ENCODE assay signal across 1 cellular context in the genomic region with DNA sequence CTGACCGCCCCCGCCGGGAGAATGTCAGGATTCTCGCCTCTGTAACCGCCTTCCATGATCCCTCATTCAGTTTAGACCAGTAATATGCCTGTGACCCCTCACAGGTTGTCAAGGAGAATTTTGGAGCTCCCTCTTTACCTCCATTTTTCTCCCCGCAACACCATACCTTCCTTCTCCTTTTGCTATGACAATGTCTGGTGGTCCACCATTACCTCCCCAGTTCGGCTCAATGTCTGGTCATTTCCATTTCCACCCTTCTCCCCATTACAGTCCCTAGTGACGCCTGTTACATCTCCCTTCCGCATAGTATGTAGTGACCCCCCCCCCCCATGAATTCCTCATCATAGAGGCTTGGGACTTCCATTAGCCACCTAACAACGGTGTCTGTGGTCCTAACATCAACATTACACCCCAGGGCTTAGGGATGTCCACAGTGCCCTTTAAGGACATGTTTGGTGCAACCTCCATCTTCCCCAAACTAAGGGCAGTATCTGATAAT.
TF ChIP-seq lines count a peak whose summit lies in the region.

No MANE protein-coding gene starts in this region.

TF ChIP-seq in K562, 482 proteins besides CTCF, POLR2A, EP300 and RAD21 (continues in another document):
- TF ChIP-seq KDM1A (IDR thresholded peaks at IDR 0.05) = no peak
- TF ChIP-seq, protein P1, sequence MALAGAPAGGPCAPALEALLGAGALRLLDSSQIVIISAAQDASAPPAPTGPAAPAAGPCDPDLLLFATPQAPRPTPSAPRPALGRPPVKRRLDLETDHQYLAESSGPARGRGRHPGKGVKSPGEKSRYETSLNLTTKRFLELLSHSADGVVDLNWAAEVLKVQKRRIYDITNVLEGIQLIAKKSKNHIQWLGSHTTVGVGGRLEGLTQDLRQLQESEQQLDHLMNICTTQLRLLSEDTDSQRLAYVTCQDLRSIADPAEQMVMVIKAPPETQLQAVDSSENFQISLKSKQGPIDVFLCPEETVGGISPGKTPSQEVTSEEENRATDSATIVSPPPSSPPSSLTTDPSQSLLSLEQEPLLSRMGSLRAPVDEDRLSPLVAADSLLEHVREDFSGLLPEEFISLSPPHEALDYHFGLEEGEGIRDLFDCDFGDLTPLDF (CRISPR knock-in tag; IDR thresholded peaks at IDR 0.05) = no peak
- no peak; a peak in 1 of 4 replicates for TF ChIP-seq NRF1 (conservative IDR thresholded peaks at IDR 0.05 in 1 of 2, IDR thresholded peaks at IDR 0.05 in 1 of 2)
- no peak for TF ChIP-seq FUS (optimal IDR thresholded peaks at IDR 0.05; ENCODE audit: low read depth, low read length)
- TF ChIP-seq ZC3H4 (CRISPR knock-in tag; IDR thresholded peaks at IDR 0.05; ENCODE audit: borderline replicate concordance) = 0 out of 2 replicates have a peak, but pooled peaks have one; percentile 78
- no peak for TF ChIP-seq ZNF217 (CRISPR knock-in tag; IDR thresholded peaks at IDR 0.05)
- TF ChIP-seq, protein P2, sequence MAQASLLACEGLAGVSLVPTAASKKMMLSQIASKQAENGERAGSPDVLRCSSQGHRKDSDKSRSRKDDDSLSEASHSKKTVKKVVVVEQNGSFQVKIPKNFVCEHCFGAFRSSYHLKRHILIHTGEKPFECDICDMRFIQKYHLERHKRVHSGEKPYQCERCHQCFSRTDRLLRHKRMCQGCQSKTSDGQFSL (CRISPR knock-in tag; IDR thresholded peaks at IDR 0.05) = peak; percentile 75
- TF ChIP-seq, protein P2 (tag; IDR thresholded peaks at IDR 0.05) = peak in 1 of 2 experiments; percentile 58; a peak in 2 of 4 replicates
- no peak for TF ChIP-seq MEIS2 (IDR thresholded peaks at IDR 0.05; ENCODE audit: partially characterized antibody)
- TF ChIP-seq, protein P3, sequence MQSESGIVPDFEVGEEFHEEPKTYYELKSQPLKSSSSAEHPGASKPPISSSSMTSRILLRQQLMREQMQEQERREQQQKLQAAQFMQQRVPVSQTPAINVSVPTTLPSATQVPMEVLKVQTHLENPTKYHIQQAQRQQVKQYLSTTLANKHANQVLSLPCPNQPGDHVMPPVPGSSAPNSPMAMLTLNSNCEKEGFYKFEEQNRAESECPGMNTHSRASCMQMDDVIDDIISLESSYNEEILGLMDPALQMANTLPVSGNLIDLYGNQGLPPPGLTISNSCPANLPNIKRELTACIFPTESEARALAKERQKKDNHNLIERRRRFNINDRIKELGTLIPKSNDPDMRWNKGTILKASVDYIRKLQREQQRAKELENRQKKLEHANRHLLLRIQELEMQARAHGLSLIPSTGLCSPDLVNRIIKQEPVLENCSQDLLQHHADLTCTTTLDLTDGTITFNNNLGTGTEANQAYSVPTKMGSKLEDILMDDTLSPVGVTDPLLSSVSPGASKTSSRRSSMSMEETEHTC (IDR thresholded peaks at IDR 0.05) = no peak
- TF ChIP-seq NR2C1 (IDR thresholded peaks at IDR 0.05) = no peak
- TF ChIP-seq NR2C1 (tag; IDR thresholded peaks at IDR 0.05) = no peak
- TF ChIP-seq RCOR1 (IDR thresholded peaks at IDR 0.05; ENCODE audit: borderline replicate concordance in 1 of 2, low read depth in 2 of 2, low read length in 2 of 2) = no peak
- TF ChIP-seq CREB1 (IDR thresholded peaks at IDR 0.05) = no peak; the same call in 1 of the 2 replicates
- no peak for TF ChIP-seq CREB1 (CRISPR knock-in tag; IDR thresholded peaks at IDR 0.05)
- no peak for TF ChIP-seq TBL1XR1 (IDR thresholded peaks at IDR 0.05; ENCODE audit: low read length in 2 of 2)
- no peak for TF ChIP-seq RBBP5 (IDR thresholded peaks at IDR 0.05; ENCODE audit: borderline replicate concordance, insufficient read depth, low read length, poor library complexity, severe bottlenecking)
- peak; percentile 62 for TF ChIP-seq POLR2H (tag; IDR thresholded peaks at IDR 0.05; ENCODE audit: low read depth)
- no peak for TF ChIP-seq MAZ (CRISPR knock-in tag; conservative IDR thresholded peaks at IDR 0.05 in 1 of 2, IDR thresholded peaks at IDR 0.05 in 1 of 2)
- TF ChIP-seq SRSF7 (optimal IDR thresholded peaks at IDR 0.05; ENCODE audit: low read depth, low read length) = no peak
- no peak for TF ChIP-seq CHD1 (IDR thresholded peaks at IDR 0.05; ENCODE audit: low read length)
- no peak for TF ChIP-seq SAFB (IDR thresholded peaks at IDR 0.05; ENCODE audit: borderline replicate concordance, low read depth, low read length)
- no peak for TF ChIP-seq GTF2A2 (tag; IDR thresholded peaks at IDR 0.05)
- no peak for TF ChIP-seq ZNF778 (CRISPR knock-in tag; IDR thresholded peaks at IDR 0.05)
- TF ChIP-seq BRF1 (IDR thresholded peaks at IDR 0.05; ENCODE audit: borderline replicate concordance, extremely low read depth, insufficient read length) = no peak
- TF ChIP-seq TEAD2 (tag; IDR thresholded peaks at IDR 0.05) = no peak
- TF ChIP-seq FOS (IDR thresholded peaks at IDR 0.05; ENCODE audit: extremely low read depth, insufficient read length) = no peak
- no peak for TF ChIP-seq ZSCAN29 (IDR thresholded peaks at IDR 0.05)
- TF ChIP-seq, protein P4, sequence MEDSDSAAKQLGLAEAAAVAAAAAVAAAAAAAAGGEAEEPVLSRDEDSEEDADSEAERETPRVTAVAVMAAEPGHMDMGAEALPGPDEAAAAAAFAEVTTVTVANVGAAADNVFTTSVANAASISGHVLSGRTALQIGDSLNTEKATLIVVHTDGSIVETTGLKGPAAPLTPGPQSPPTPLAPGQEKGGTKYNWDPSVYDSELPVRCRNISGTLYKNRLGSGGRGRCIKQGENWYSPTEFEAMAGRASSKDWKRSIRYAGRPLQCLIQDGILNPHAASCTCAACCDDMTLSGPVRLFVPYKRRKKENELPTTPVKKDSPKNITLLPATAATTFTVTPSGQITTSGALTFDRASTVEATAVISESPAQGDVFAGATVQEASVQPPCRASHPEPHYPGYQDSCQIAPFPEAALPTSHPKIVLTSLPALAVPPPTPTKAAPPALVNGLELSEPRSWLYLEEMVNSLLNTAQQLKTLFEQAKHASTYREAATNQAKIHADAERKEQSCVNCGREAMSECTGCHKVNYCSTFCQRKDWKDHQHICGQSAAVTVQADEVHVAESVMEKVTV (CRISPR knock-in tag; IDR thresholded peaks at IDR 0.05) = no peak
- no peak for TF ChIP-seq ZNF76 (CRISPR knock-in tag; IDR thresholded peaks at IDR 0.05; ENCODE audit: borderline replicate concordance)
- TF ChIP-seq, protein P5, sequence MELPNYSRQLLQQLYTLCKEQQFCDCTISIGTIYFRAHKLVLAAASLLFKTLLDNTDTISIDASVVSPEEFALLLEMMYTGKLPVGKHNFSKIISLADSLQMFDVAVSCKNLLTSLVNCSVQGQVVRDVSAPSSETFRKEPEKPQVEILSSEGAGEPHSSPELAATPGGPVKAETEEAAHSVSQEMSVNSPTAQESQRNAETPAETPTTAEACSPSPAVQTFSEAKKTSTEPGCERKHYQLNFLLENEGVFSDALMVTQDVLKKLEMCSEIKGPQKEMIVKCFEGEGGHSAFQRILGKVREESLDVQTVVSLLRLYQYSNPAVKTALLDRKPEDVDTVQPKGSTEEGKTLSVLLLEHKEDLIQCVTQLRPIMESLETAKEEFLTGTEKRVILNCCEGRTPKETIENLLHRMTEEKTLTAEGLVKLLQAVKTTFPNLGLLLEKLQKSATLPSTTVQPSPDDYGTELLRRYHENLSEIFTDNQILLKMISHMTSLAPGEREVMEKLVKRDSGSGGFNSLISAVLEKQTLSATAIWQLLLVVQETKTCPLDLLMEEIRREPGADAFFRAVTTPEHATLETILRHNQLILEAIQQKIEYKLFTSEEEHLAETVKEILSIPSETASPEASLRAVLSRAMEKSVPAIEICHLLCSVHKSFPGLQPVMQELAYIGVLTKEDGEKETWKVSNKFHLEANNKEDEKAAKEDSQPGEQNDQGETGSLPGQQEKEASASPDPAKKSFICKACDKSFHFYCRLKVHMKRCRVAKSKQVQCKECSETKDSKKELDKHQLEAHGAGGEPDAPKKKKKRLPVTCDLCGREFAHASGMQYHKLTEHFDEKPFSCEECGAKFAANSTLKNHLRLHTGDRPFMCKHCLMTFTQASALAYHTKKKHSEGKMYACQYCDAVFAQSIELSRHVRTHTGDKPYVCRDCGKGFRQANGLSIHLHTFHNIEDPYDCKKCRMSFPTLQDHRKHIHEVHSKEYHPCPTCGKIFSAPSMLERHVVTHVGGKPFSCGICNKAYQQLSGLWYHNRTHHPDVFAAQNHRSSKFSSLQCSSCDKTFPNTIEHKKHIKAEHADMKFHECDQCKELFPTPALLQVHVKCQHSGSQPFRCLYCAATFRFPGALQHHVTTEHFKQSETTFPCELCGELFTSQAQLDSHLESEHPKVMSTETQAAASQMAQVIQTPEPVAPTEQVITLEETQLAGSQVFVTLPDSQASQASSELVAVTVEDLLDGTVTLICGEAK (IDR thresholded peaks at IDR 0.05) = no peak
- TF ChIP-seq, protein P5 (CRISPR knock-in tag; IDR thresholded peaks at IDR 0.05) = no peak
- no peak for TF ChIP-seq POLR3G (IDR thresholded peaks at IDR 0.05; ENCODE audit: extremely low read depth, insufficient read length, insufficient replicate concordance)
- TF ChIP-seq, protein P6, sequence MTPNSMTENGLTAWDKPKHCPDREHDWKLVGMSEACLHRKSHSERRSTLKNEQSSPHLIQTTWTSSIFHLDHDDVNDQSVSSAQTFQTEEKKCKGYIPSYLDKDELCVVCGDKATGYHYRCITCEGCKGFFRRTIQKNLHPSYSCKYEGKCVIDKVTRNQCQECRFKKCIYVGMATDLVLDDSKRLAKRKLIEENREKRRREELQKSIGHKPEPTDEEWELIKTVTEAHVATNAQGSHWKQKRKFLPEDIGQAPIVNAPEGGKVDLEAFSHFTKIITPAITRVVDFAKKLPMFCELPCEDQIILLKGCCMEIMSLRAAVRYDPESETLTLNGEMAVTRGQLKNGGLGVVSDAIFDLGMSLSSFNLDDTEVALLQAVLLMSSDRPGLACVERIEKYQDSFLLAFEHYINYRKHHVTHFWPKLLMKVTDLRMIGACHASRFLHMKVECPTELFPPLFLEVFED (CRISPR knock-in tag; conservative IDR thresholded peaks at IDR 0.05) = no peak
- 0 out of 4 replicates have a peak, but pooled peaks of 1 of the 2 experiments have one; percentile 33 for TF ChIP-seq ARNT (IDR thresholded peaks at IDR 0.05)
- TF ChIP-seq SOX6 (IDR thresholded peaks at IDR 0.05) = no peak
- TF ChIP-seq SRSF1 (IDR thresholded peaks at IDR 0.05; ENCODE audit: low read depth, low read length) = no peak
- 0 out of 2 replicates have a peak, but pooled peaks have one; percentile 62 for TF ChIP-seq NFRKB (IDR thresholded peaks at IDR 0.05; ENCODE audit: low read depth)
- TF ChIP-seq ZFP1 (CRISPR knock-in tag; IDR thresholded peaks at IDR 0.05) = no peak
- peak; percentile 43 for TF ChIP-seq BRD9 (IDR thresholded peaks at IDR 0.05; ENCODE audit: low read depth, partially characterized antibody)
- TF ChIP-seq YBX1 (IDR thresholded peaks at IDR 0.05) = no peak
- no peak for TF ChIP-seq ZNF133 (CRISPR knock-in tag; IDR thresholded peaks at IDR 0.05)
- TF ChIP-seq NBN (IDR thresholded peaks at IDR 0.05; ENCODE audit: low read depth) = no peak
- peak; percentile 70; the same call in 1 of the 2 replicates for TF ChIP-seq SUPT5H (IDR thresholded peaks at IDR 0.05)
- TF ChIP-seq, protein P7, sequence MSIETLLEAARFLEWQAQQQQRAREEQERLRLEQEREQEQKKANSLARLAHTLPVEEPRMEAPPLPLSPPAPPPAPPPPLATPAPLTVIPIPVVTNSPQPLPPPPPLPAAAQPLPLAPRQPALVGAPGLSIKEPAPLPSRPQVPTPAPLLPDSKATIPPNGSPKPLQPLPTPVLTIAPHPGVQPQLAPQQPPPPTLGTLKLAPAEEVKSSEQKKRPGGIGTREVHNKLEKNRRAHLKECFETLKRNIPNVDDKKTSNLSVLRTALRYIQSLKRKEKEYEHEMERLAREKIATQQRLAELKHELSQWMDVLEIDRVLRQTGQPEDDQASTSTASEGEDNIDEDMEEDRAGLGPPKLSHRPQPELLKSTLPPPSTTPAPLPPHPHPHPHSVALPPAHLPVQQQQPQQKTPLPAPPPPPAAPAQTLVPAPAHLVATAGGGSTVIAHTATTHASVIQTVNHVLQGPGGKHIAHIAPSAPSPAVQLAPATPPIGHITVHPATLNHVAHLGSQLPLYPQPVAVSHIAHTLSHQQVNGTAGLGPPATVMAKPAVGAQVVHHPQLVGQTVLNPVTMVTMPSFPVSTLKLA (conservative IDR thresholded peaks at IDR 0.05) = no peak
- no peak for TF ChIP-seq ZNF282 (CRISPR knock-in tag; IDR thresholded peaks at IDR 0.05)
- TF ChIP-seq, protein P8, sequence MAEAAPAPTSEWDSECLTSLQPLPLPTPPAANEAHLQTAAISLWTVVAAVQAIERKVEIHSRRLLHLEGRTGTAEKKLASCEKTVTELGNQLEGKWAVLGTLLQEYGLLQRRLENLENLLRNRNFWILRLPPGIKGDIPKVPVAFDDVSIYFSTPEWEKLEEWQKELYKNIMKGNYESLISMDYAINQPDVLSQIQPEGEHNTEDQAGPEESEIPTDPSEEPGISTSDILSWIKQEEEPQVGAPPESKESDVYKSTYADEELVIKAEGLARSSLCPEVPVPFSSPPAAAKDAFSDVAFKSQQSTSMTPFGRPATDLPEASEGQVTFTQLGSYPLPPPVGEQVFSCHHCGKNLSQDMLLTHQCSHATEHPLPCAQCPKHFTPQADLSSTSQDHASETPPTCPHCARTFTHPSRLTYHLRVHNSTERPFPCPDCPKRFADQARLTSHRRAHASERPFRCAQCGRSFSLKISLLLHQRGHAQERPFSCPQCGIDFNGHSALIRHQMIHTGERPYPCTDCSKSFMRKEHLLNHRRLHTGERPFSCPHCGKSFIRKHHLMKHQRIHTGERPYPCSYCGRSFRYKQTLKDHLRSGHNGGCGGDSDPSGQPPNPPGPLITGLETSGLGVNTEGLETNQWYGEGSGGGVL (CRISPR knock-in tag; IDR thresholded peaks at IDR 0.05) = no peak
